ENCODE assay signal across 1 cellular context in the genomic region with DNA sequence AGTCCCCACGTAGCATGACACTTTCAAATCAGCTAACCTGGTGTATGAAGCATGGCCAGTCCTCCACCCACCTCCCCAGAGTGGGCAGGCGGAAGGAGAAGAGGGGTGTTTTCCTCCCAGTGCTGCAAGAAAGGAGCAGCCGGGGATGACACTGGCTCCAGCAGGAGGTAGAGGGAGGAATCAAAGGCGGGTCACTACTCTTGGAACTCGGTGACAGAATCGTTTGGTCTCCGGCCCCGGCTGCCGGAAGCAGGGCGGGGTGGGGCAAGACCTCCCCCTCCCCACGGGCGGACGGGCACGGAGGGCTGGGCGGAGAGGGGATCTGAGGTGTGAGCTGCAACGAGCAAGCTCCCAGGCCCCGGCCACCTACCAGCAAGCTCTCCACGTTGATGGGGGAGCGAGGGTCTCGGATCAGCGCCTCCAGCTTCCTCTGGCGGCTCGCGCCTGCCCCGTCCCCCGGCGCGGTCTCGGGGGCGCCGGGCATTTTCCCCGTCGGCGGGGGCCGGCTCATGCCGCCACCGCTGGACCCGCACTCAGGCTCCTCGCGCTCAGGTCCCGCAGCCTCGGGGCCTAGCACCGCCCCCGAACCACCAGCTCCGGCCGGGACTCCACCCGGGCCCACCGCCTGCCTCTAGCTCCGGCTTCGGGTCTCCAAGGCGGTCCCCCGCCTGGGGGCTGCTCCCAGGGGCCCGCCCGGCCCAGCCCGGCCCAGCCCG.
TF ChIP-seq lines count a peak whose summit lies in the region.

No MANE protein-coding gene starts in this region.

TF ChIP-seq in K562, 482 proteins besides CTCF, POLR2A, EP300 and RAD21 (continued from another document and continues in another):
- TF ChIP-seq, protein P1, sequence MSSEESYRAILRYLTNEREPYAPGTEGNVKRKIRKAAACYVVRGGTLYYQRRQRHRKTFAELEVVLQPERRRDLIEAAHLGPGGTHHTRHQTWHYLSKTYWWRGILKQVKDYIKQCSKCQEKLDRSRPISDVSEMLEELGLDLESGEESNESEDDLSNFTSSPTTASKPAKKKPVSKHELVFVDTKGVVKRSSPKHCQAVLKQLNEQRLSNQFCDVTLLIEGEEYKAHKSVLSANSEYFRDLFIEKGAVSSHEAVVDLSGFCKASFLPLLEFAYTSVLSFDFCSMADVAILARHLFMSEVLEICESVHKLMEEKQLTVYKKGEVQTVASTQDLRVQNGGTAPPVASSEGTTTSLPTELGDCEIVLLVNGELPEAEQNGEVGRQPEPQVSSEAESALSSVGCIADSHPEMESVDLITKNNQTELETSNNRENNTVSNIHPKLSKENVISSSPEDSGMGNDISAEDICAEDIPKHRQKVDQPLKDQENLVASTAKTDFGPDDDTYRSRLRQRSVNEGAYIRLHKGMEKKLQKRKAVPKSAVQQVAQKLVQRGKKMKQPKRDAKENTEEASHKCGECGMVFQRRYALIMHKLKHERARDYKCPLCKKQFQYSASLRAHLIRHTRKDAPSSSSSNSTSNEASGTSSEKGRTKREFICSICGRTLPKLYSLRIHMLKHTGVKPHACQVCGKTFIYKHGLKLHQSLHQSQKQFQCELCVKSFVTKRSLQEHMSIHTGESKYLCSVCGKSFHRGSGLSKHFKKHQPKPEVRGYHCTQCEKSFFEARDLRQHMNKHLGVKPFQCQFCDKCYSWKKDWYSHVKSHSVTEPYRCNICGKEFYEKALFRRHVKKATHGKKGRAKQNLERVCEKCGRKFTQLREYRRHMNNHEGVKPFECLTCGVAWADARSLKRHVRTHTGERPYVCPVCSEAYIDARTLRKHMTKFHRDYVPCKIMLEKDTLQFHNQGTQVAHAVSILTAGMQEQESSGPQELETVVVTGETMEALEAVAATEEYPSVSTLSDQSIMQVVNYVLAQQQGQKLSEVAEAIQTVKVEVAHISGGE (CRISPR knock-in tag; IDR thresholded peaks at IDR 0.05) = no peak
- TF ChIP-seq SRSF1 (IDR thresholded peaks at IDR 0.05; ENCODE audit: low read depth, low read length) (no peak), GABPB1 (CRISPR knock-in tag; IDR thresholded peaks at IDR 0.05) (0 out of 2 replicates have a peak, but pooled peaks have one; percentile 40), CBFA2T2 (conservative IDR thresholded peaks at IDR 0.05) (no peak), CEBPB (tag; IDR thresholded peaks at IDR 0.05) (no peak), CBFB (CRISPR knock-in tag; IDR thresholded peaks at IDR 0.05) (no peak), GABPA (tag; conservative IDR thresholded peaks at IDR 0.05; ENCODE audit: low read depth) (0 out of 2 replicates have a peak, but pooled peaks have one; percentile 26), SMARCA5 (IDR thresholded peaks at IDR 0.05) (no peak), PTBP1 (IDR thresholded peaks at IDR 0.05; ENCODE audit: low read depth, low read length) (no peak), FOXK1 (CRISPR knock-in tag; IDR thresholded peaks at IDR 0.05; ENCODE audit: borderline replicate concordance) (0 out of 2 replicates have a peak, but pooled peaks have one; percentile 50), ZNF444 (CRISPR knock-in tag; IDR thresholded peaks at IDR 0.05) (no peak), KAT7 (CRISPR knock-in tag; IDR thresholded peaks at IDR 0.05; ENCODE audit: borderline replicate concordance) (peak; percentile 24; the same call in 1 of the 2 replicates), ZNF707 (CRISPR knock-in tag; conservative IDR thresholded peaks at IDR 0.05) (no peak), NR1H2 (CRISPR knock-in tag; IDR thresholded peaks at IDR 0.05) (no peak), ATF7 (IDR thresholded peaks at IDR 0.05) (no peak), NCOA4 (IDR thresholded peaks at IDR 0.05; ENCODE audit: partially characterized antibody) (no peak), RAD51 (IDR thresholded peaks at IDR 0.05; ENCODE audit: borderline replicate concordance, low read depth) (no peak), HNRNPK (IDR thresholded peaks at IDR 0.05; ENCODE audit: low read depth, low read length, poor library complexity, severe bottlenecking) (no peak), KLF1 (tag; IDR thresholded peaks at IDR 0.05) (no peak), JUN (IDR thresholded peaks at IDR 0.05; ENCODE audit: borderline replicate concordance, low read depth, low read length) (no peak), JUN (CRISPR knock-in tag; IDR thresholded peaks at IDR 0.05; ENCODE audit: borderline replicate concordance) (no peak), ZNF644 (tag; IDR thresholded peaks at IDR 0.05; ENCODE audit: low read depth) (no peak), BCOR (IDR thresholded peaks at IDR 0.05) (no peak), KDM4B (IDR thresholded peaks at IDR 0.05; ENCODE audit: borderline replicate concordance in 2 of 2, low read depth in 1 of 2) (0 out of 4 replicates have a peak, but pooled peaks of 1 of the 2 experiments have one; percentile 48), POLR2AphosphoS2 (IDR thresholded peaks at IDR 0.05; ENCODE audit: low read length) (no peak)
- TF ChIP-seq, protein P2, sequence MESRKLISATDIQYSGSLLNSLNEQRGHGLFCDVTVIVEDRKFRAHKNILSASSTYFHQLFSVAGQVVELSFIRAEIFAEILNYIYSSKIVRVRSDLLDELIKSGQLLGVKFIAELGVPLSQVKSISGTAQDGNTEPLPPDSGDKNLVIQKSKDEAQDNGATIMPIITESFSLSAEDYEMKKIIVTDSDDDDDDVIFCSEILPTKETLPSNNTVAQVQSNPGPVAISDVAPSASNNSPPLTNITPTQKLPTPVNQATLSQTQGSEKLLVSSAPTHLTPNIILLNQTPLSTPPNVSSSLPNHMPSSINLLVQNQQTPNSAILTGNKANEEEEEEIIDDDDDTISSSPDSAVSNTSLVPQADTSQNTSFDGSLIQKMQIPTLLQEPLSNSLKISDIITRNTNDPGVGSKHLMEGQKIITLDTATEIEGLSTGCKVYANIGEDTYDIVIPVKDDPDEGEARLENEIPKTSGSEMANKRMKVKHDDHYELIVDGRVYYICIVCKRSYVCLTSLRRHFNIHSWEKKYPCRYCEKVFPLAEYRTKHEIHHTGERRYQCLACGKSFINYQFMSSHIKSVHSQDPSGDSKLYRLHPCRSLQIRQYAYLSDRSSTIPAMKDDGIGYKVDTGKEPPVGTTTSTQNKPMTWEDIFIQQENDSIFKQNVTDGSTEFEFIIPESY (CRISPR knock-in tag; IDR thresholded peaks at IDR 0.05) = no peak
- TF ChIP-seq, protein P3, sequence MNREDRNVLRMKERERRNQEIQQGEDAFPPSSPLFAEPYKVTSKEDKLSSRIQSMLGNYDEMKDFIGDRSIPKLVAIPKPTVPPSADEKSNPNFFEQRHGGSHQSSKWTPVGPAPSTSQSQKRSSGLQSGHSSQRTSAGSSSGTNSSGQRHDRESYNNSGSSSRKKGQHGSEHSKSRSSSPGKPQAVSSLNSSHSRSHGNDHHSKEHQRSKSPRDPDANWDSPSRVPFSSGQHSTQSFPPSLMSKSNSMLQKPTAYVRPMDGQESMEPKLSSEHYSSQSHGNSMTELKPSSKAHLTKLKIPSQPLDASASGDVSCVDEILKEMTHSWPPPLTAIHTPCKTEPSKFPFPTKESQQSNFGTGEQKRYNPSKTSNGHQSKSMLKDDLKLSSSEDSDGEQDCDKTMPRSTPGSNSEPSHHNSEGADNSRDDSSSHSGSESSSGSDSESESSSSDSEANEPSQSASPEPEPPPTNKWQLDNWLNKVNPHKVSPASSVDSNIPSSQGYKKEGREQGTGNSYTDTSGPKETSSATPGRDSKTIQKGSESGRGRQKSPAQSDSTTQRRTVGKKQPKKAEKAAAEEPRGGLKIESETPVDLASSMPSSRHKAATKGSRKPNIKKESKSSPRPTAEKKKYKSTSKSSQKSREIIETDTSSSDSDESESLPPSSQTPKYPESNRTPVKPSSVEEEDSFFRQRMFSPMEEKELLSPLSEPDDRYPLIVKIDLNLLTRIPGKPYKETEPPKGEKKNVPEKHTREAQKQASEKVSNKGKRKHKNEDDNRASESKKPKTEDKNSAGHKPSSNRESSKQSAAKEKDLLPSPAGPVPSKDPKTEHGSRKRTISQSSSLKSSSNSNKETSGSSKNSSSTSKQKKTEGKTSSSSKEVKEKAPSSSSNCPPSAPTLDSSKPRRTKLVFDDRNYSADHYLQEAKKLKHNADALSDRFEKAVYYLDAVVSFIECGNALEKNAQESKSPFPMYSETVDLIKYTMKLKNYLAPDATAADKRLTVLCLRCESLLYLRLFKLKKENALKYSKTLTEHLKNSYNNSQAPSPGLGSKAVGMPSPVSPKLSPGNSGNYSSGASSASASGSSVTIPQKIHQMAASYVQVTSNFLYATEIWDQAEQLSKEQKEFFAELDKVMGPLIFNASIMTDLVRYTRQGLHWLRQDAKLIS (CRISPR knock-in tag; IDR thresholded peaks at IDR 0.05) = no peak
- TF ChIP-seq, protein P4, sequence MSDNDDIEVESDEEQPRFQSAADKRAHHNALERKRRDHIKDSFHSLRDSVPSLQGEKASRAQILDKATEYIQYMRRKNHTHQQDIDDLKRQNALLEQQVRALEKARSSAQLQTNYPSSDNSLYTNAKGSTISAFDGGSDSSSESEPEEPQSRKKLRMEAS (CRISPR knock-in tag; IDR thresholded peaks at IDR 0.05) = peak; percentile 18; the same call in 1 of the 2 replicates
- TF ChIP-seq, protein P5, sequence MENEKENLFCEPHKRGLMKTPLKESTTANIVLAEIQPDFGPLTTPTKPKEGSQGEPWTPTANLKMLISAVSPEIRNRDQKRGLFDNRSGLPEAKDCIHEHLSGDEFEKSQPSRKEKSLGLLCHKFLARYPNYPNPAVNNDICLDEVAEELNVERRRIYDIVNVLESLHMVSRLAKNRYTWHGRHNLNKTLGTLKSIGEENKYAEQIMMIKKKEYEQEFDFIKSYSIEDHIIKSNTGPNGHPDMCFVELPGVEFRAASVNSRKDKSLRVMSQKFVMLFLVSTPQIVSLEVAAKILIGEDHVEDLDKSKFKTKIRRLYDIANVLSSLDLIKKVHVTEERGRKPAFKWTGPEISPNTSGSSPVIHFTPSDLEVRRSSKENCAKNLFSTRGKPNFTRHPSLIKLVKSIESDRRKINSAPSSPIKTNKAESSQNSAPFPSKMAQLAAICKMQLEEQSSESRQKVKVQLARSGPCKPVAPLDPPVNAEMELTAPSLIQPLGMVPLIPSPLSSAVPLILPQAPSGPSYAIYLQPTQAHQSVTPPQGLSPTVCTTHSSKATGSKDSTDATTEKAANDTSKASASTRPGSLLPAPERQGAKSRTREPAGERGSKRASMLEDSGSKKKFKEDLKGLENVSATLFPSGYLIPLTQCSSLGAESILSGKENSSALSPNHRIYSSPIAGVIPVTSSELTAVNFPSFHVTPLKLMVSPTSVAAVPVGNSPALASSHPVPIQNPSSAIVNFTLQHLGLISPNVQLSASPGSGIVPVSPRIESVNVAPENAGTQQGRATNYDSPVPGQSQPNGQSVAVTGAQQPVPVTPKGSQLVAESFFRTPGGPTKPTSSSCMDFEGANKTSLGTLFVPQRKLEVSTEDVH (IDR thresholded peaks at IDR 0.05; ENCODE audit: low read depth, partially characterized antibody) = no peak
- TF ChIP-seq, protein P6, sequence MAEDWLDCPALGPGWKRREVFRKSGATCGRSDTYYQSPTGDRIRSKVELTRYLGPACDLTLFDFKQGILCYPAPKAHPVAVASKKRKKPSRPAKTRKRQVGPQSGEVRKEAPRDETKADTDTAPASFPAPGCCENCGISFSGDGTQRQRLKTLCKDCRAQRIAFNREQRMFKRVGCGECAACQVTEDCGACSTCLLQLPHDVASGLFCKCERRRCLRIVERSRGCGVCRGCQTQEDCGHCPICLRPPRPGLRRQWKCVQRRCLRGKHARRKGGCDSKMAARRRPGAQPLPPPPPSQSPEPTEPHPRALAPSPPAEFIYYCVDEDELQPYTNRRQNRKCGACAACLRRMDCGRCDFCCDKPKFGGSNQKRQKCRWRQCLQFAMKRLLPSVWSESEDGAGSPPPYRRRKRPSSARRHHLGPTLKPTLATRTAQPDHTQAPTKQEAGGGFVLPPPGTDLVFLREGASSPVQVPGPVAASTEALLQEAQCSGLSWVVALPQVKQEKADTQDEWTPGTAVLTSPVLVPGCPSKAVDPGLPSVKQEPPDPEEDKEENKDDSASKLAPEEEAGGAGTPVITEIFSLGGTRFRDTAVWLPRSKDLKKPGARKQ (CRISPR knock-in tag; IDR thresholded peaks at IDR 0.05) = no peak
- TF ChIP-seq, protein P7, sequence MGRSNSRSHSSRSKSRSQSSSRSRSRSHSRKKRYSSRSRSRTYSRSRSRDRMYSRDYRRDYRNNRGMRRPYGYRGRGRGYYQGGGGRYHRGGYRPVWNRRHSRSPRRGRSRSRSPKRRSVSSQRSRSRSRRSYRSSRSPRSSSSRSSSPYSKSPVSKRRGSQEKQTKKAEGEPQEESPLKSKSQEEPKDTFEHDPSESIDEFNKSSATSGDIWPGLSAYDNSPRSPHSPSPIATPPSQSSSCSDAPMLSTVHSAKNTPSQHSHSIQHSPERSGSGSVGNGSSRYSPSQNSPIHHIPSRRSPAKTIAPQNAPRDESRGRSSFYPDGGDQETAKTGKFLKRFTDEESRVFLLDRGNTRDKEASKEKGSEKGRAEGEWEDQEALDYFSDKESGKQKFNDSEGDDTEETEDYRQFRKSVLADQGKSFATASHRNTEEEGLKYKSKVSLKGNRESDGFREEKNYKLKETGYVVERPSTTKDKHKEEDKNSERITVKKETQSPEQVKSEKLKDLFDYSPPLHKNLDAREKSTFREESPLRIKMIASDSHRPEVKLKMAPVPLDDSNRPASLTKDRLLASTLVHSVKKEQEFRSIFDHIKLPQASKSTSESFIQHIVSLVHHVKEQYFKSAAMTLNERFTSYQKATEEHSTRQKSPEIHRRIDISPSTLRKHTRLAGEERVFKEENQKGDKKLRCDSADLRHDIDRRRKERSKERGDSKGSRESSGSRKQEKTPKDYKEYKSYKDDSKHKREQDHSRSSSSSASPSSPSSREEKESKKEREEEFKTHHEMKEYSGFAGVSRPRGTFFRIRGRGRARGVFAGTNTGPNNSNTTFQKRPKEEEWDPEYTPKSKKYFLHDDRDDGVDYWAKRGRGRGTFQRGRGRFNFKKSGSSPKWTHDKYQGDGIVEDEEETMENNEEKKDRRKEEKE (IDR thresholded peaks at IDR 0.05; ENCODE audit: borderline replicate concordance in 1 of 2, control insufficient read depth in 1 of 2, low read depth in 2 of 2, low read length in 1 of 2) = no peak
- TF ChIP-seq, protein P8, sequence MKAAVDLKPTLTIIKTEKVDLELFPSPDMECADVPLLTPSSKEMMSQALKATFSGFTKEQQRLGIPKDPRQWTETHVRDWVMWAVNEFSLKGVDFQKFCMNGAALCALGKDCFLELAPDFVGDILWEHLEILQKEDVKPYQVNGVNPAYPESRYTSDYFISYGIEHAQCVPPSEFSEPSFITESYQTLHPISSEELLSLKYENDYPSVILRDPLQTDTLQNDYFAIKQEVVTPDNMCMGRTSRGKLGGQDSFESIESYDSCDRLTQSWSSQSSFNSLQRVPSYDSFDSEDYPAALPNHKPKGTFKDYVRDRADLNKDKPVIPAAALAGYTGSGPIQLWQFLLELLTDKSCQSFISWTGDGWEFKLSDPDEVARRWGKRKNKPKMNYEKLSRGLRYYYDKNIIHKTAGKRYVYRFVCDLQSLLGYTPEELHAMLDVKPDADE (conservative IDR thresholded peaks at IDR 0.05; ENCODE audit: control insufficient read depth, low read depth, low read length) = 0 out of 2 replicates have a peak, but pooled peaks have one; percentile 14
- TF ChIP-seq, protein P9, sequence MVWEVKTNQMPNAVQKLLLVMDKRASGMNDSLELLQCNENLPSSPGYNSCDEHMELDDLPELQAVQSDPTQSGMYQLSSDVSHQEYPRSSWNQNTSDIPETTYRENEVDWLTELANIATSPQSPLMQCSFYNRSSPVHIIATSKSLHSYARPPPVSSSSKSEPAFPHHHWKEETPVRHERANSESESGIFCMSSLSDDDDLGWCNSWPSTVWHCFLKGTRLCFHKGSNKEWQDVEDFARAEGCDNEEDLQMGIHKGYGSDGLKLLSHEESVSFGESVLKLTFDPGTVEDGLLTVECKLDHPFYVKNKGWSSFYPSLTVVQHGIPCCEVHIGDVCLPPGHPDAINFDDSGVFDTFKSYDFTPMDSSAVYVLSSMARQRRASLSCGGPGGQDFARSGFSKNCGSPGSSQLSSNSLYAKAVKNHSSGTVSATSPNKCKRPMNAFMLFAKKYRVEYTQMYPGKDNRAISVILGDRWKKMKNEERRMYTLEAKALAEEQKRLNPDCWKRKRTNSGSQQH (CRISPR knock-in tag; IDR thresholded peaks at IDR 0.05) = no peak
